8 cellular contexts compared by ENCODE assay signal in the genomic region with DNA sequence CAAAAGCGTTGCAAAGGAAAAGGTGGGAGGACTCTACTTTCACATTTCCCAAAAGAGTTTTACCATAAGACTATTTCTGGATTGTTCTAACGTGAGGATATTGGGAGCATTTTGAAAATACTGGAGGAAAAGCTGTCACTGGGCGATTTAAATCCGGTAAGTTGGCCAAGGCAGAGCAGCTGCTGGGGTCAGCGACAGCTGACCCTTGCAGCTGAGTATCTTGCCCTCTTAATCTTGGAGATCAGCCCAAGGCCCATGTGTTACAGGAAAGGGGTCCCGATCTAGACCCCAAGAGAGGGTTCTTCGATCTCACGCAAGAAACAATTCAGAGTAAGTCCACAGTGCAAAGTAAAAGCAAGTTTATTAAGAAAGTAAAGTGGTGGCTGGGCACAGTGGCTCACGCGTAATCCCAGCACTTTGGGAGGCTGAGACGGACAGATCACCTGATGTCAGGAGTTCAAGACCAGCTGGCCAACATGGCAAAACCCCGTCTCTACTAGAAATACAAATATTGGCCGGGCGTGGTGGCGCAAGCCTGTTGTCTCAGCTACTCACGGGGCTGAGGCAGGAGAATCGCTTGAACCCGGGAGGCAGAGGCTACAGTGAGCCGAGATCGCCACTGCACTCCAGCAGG. TPM values are rescaled to one million over a fixed set of nuclear protein-coding genes. Genes with fewer than 3 reads are reported as not detected.
A peak's percentile ranks its signal among the peaks of the same experiment; 100 is the strongest.
DNase-seq lines count a peak whose midpoint lies in the region; ATAC-seq and TF ChIP-seq lines count a peak whose summit lies in the region.

No MANE protein-coding gene starts in this region.

- H3K4me1 Mint-ChIP-seq in naive B cell = peaks cover 51 to 76% (median 59%) of the 10 kb centered on the region in 3 donors

- no peaks in the 10 kb centered on the region for H3K27me3 Mint-ChIP-seq in naive B cell

- H3K27ac ChIP-seq in effector memory CD4-positive, alpha-beta T cell (ENCODE audit: insufficient read depth, low read length, poor library complexity, severe bottlenecking) = peak overlapping the region; percentile 73

- H3K4me3 Mint-ChIP-seq in naive B cell = peak overlapping the region; percentile 93 to 98 (median 95)

- ATAC-seq in naive B cell (ENCODE audit: low read depth in 2 of 2) = no peak

- peak overlapping the region; percentile 60 for H3K4me3 ChIP-seq in LNCaP clone FGC (ENCODE audit: low read depth, low read length)
- peak overlapping the region; percentile 78 for H3K4me3 ChIP-seq in effector memory CD4-positive, alpha-beta T cell (ENCODE audit: insufficient read depth, low read depth, low read length, poor library complexity, severe bottlenecking)

- peak; percentile 54 for DNase-seq in Ammon's horn (ENCODE audit: low spot score)
- no peak for DNase-seq in LNCaP clone FGC (ENCODE audit: low read depth)
- no peak for DNase-seq in effector memory CD4-positive, alpha-beta T cell
- no peak for DNase-seq in naive B cell
- DNase-seq in glomerular visceral epithelial cell (ENCODE audit: extremely low spot score) = no peak
- DNase-seq in HuH-7 (ENCODE audit: low spot score) = no peak
- no peak for DNase-seq in iPS-NIHi7 (ENCODE audit: extremely low spot score)
- no peak for DNase-seq in 8988T

- peaks cover 27% of the 10 kb centered on the region for H3K4me1 ChIP-seq in effector memory CD4-positive, alpha-beta T cell (ENCODE audit: control insufficient read depth, insufficient read depth, low read length, poor library complexity, severe bottlenecking)

- H3K36me3 ChIP-seq in effector memory CD4-positive, alpha-beta T cell (ENCODE audit: control insufficient read depth, insufficient read depth, low read length) = no peaks in the 10 kb centered on the region

- H3K27me3 ChIP-seq in effector memory CD4-positive, alpha-beta T cell (replicated peaks; ENCODE audit: control insufficient read depth, insufficient read depth, low read length, poor library complexity, severe bottlenecking) = no peaks in the 10 kb centered on the region

- TF ChIP-seq CTCF in LNCaP clone FGC (IDR thresholded peaks at IDR 0.05; ENCODE audit: control insufficient read depth, extremely low read depth, insufficient read depth) = no peak

- H3K9me3 ChIP-seq in effector memory CD4-positive, alpha-beta T cell (ENCODE audit: control insufficient read depth, low read length) = no peaks in the 10 kb centered on the region

- H3K36me3 Mint-ChIP-seq in naive B cell = peaks cover 4 to 9% of the 10 kb centered on the region in 2 donors

- H3K27ac Mint-ChIP-seq in naive B cell = peak overlapping the region; percentile 92 to 99 (median 97)

- peaks cover 0 to 8% (median under 1%) of the 10 kb centered on the region in 7 donors for H3K9me3 Mint-ChIP-seq in naive B cell

RNA-seq across cellular contexts. Expression of a gene that starts 1.0 kb away (rescaled TPM):
- 10 to 100 TPM; 16.7 to 29.0 (median 20.9) TPM for polyA plus RNA-seq in naive B cell (ENCODE audit: low read depth in 6 of 6)
